9 cellular contexts compared by ENCODE assay signal in the genomic region with DNA sequence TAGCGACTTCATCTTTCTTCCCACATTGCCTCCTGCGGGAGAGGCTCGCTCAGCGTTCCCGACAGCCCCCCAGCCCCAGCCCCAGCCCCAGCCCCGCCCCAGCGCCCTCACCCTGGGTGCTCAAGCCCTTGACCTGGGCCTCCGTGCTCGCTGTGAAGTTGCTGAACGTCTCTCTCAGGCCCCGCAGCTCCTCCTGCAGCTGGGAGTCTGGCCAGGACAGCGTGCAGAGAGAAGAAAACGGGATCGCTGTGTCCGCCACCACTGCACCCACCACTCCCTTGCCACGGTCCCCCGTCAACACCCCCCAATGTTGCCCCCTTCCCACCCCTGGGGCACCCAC. TPM values are rescaled to one million over a fixed set of nuclear protein-coding genes. Genes with fewer than 3 reads are reported as not detected.
A peak's percentile ranks its signal among the peaks of the same experiment; 100 is the strongest.
DNase-seq lines count a peak whose midpoint lies in the region; ATAC-seq and TF ChIP-seq lines count a peak whose summit lies in the region.
"Had no signal": no experiment of that assay in that cellular context is flagged by ENCODE, and none has a peak within 500 bp of the region (broad histone marks: within the 10 kb centered on the region; RNA-seq: fewer than 3 reads in every experiment).

No MANE protein-coding gene starts in this region.

- peak overlapping the region; percentile 63 for H3K4me3 ChIP-seq in left ventricle myocardium inferior
- H3K4me3 ChIP-seq in Karpas-422 (ENCODE audit: low read length): no peak overlapping the region

- no peak for TF ChIP-seq CTCF in GM13976 (IDR thresholded peaks at IDR 0.05; ENCODE audit: borderline replicate concordance, control extremely low read depth, extremely low read depth, insufficient read depth, missing control alignments)
- no peak for TF ChIP-seq CTCF in left ventricle myocardium inferior (IDR thresholded peaks at IDR 0.05; ENCODE audit: borderline replicate concordance)

- H4K20me1 ChIP-seq in Karpas-422 (ENCODE audit: insufficient read depth, low read depth, low read length): no peaks in the 10 kb centered on the region

- H3K27ac ChIP-seq in left ventricle myocardium inferior (replicated peaks) (no peak overlapping the region), Karpas-422 (ENCODE audit: low read length) (no peak overlapping the region)

- no peak overlapping the region for H3K4me2 ChIP-seq in Karpas-422 (ENCODE audit: low read depth, low read length, poor library complexity, severe bottlenecking)

- H3K9ac ChIP-seq in Karpas-422 (ENCODE audit: low read length): no peak overlapping the region

- H3K79me2 ChIP-seq in Karpas-422 (ENCODE audit: low read length): no peaks in the 10 kb centered on the region

- H2AFZ ChIP-seq in Karpas-422 (ENCODE audit: low read length): no peak overlapping the region

- no peaks in the 10 kb centered on the region for H3K9me3 ChIP-seq in left ventricle myocardium inferior (replicated peaks)
- no peaks in the 10 kb centered on the region for H3K9me3 ChIP-seq in Karpas-422 (ENCODE audit: low read length)
- H3K9me3 ChIP-seq: uterus had no signal

- no peaks in the 10 kb centered on the region for H3K9me2 ChIP-seq in Karpas-422 (replicated peaks; ENCODE audit: insufficient read depth, low read length)

- in situ Hi-C loops in GM13976 (cut with MboI; ENCODE audit: low sequenced_read_pairs, unreplicated experiment): no loop called here

- peaks cover 64% of the 10 kb centered on the region for H3K27me3 ChIP-seq in left ventricle myocardium inferior (ENCODE audit: low read depth)
- H3K27me3 ChIP-seq in Karpas-422 (ENCODE audit: low read length): no peaks in the 10 kb centered on the region
- H3K27me3 ChIP-seq: uterus had no signal

- intact Hi-C loops in left ventricle myocardium inferior (cut with micrococcal nuclease) (loop anchor here (10.0 kb wide), 1 partner anchor 122 kb away; no protein-coding TSS in a partner anchor), posterior vena cava (cut with DNase I) (no loop called here)

- peaks cover 20% of the 10 kb centered on the region for H3K4me1 ChIP-seq in left ventricle myocardium inferior
- H3K4me1 ChIP-seq in Karpas-422 (ENCODE audit: low read length): peaks cover 9% of the 10 kb centered on the region
- H3K4me1 ChIP-seq: uterus had no signal

- peak; percentile 32 for DNase-seq in GM13976 (ENCODE audit: low spot score)
- DNase-seq in left ventricle myocardium inferior: no peak
- DNase-seq in posterior vena cava (ENCODE audit: low spot score): peak; percentile 60
- no peak for DNase-seq in stimulated activated naive CD4-positive, alpha-beta T cell treated with Interleukin-2 at 50 U/mL for 16 hours (lab: John Stamatoyannopoulos, UW)
- DNase-seq in Karpas-422: no peak
- no peak for DNase-seq in activated T-cell treated with anti-CD3 and anti-CD28 coated beads, Interleukin-2, amount 50 U/mL, for 1 hour
- no peak for DNase-seq in stimulated activated CD4-positive, alpha-beta T cell treated with anti-CD3 and anti-CD28 coated beads, Interleukin-1b, Interleukin-23, amount 100 ng/mL, for 48 hours

- ATAC-seq in SK-N-SH treated with all-trans-retinoic acid at 6 μM for 48 hours: peak; percentile 45

- H3K36me3 ChIP-seq in left ventricle myocardium inferior (no peaks in the 10 kb centered on the region), Karpas-422 (ENCODE audit: insufficient read depth, low read length) (no peaks in the 10 kb centered on the region)
- H3K36me3 ChIP-seq: uterus had no signal

TF ChIP-seq in SK-N-SH treated with all-trans-retinoic acid at 6 μM for 48 hours, 23 proteins besides CTCF, POLR2A, EP300 and RAD21:
- TF ChIP-seq ZC3H10 (CRISPR knock-in tag; IDR thresholded peaks at IDR 0.05): no peak
- no peak for TF ChIP-seq CSDC2 (CRISPR knock-in tag; IDR thresholded peaks at IDR 0.05)
- no peak for TF ChIP-seq POU6F1 (CRISPR knock-in tag; IDR thresholded peaks at IDR 0.05; ENCODE audit: borderline replicate concordance, low read depth)
- TF ChIP-seq GLIS3 (CRISPR knock-in tag; IDR thresholded peaks at IDR 0.05): no peak
- no peak for TF ChIP-seq ISL1 (CRISPR knock-in tag; IDR thresholded peaks at IDR 0.05)
- no peak for TF ChIP-seq CSRNP3 (CRISPR knock-in tag; IDR thresholded peaks at IDR 0.05)
- TF ChIP-seq, protein P1, sequence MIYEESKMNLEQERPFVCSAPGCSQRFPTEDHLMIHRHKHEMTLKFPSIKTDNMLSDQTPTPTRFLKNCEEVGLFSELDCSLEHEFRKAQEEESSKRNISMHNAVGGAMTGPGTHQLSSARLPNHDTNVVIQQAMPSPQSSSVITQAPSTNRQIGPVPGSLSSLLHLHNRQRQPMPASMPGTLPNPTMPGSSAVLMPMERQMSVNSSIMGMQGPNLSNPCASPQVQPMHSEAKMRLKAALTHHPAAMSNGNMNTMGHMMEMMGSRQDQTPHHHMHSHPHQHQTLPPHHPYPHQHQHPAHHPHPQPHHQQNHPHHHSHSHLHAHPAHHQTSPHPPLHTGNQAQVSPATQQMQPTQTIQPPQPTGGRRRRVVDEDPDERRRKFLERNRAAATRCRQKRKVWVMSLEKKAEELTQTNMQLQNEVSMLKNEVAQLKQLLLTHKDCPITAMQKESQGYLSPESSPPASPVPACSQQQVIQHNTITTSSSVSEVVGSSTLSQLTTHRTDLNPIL (CRISPR knock-in tag; IDR thresholded peaks at IDR 0.05; ENCODE audit: low read depth): no peak
- TF ChIP-seq TOX (CRISPR knock-in tag; IDR thresholded peaks at IDR 0.05; ENCODE audit: borderline replicate concordance): no peak
- no peak for TF ChIP-seq ZNF70 (CRISPR knock-in tag; IDR thresholded peaks at IDR 0.05)
- no peak for TF ChIP-seq ESRRG (CRISPR knock-in tag; IDR thresholded peaks at IDR 0.05)
- TF ChIP-seq TCF4 (CRISPR knock-in tag; IDR thresholded peaks at IDR 0.05; ENCODE audit: borderline replicate concordance): no peak
- no peak for TF ChIP-seq ZNF565 (CRISPR knock-in tag; conservative IDR thresholded peaks at IDR 0.05; ENCODE audit: low read depth)
- no peak for TF ChIP-seq PPARA (CRISPR knock-in tag; IDR thresholded peaks at IDR 0.05; ENCODE audit: borderline replicate concordance)

RNA-seq across cellular contexts. Expression of gene ASGR1, which starts 2.3 kb away (rescaled TPM):
- total RNA-seq in left ventricle myocardium inferior (0.14 TPM), posterior vena cava (1 to 10 TPM; 1.2 to 2.2 TPM)
- total RNA-seq in Karpas-422 (2014; rRNA removed; shearing (Covaris generic); ENCODE audit: low replicate concordance): 1.2 TPM in 1 of 2 replicates, not detected in the other

RNA-seq across cellular contexts. Expression of gene DLG4, which starts 42.8 kb away (rescaled TPM):
- total RNA-seq in left ventricle myocardium inferior (14.0 TPM), posterior vena cava (10 to 100 TPM; 20.8 to 21.2 TPM)
- 8.5 and 24.1 TPM in 2 replicates for total RNA-seq in Karpas-422 (2014; rRNA removed; shearing (Covaris generic); ENCODE audit: low replicate concordance)

RNA-seq across cellular contexts. Expression of gene ACADVL, which starts 42.9 kb away (rescaled TPM):
- total RNA-seq in left ventricle myocardium inferior: 1,845 TPM
- 100 to 1,000 TPM; 444 to 567 TPM for total RNA-seq in posterior vena cava
- 245 and 371 TPM in 2 replicates for total RNA-seq in Karpas-422 (2014; rRNA removed; shearing (Covaris generic); ENCODE audit: low replicate concordance)

RNA-seq across cellular contexts. Expression of gene DVL2, which starts 57.5 kb away (rescaled TPM):
- 19.8 TPM for total RNA-seq in left ventricle myocardium inferior
- total RNA-seq in posterior vena cava: 10 to 100 TPM; 21.9 to 26.7 TPM
- 75.2 and 117 TPM in 2 replicates for total RNA-seq in Karpas-422 (2014; rRNA removed; shearing (Covaris generic); ENCODE audit: low replicate concordance)

Comparison
In these comparisons a context has a peak if more than half of its experiments do, and no peak if none do; other contexts are left out.
1. DNase-seq: peak in GM13976 (single experiment) and posterior vena cava (single experiment); none in left ventricle myocardium inferior (single experiment), stimulated activated naive CD4-positive, alpha-beta T cell treated with Interleukin-2 at 50 U/mL for 16 hours (single experiment), Karpas-422 (single experiment), activated T-cell treated with anti-CD3 and anti-CD28 coated beads, Interleukin-2, amount 50 U/mL, for 1 hour (single experiment) and stimulated activated CD4-positive, alpha-beta T cell treated with anti-CD3 and anti-CD28 coated beads, Interleukin-1b, Interleukin-23, amount 100 ng/mL, for 48 hours (single experiment).